ENCODE assay signal across 8 cellular contexts in genomic region chr14:55053500-55053899, GRCh38. TPM values are rescaled to one million over a fixed set of nuclear protein-coding genes. Genes with fewer than 3 reads are reported as not detected.
A peak's percentile ranks its signal among the peaks of the same experiment; 100 is the strongest.
DNase-seq lines count a peak whose midpoint lies in the region; ATAC-seq and TF ChIP-seq lines count a peak whose summit lies in the region.

No MANE protein-coding gene starts in this region.

- H3K79me2 ChIP-seq in OCI-LY1 (ENCODE audit: insufficient read depth, low read length) = peaks cover 64% of the 10 kb centered on the region

- no peak overlapping the region for H3K9ac ChIP-seq in OCI-LY1 (ENCODE audit: low read length)

- H3F3A ChIP-seq in OCI-LY1 (ENCODE audit: insufficient read depth, low read length) = 0 out of 2 replicates have a peak, but pooled peaks cover 2% of the 10 kb centered on the region

- TF ChIP-seq CTCF in Caco-2 (IDR thresholded peaks at IDR 0.05; ENCODE audit: insufficient read depth in 1 of 2, low read depth in 1 of 2, low read length in 1 of 2, severe bottlenecking in 1 of 2, unreplicated experiment in 1 of 2) = no peak
- TF ChIP-seq CTCF in OCI-LY1 (IDR thresholded peaks at IDR 0.05; ENCODE audit: low read length) = no peak
- no peak for TF ChIP-seq CTCF in GM20000 (IDR thresholded peaks at IDR 0.05; ENCODE audit: extremely low read depth, missing control alignments)

- H3K36me3 ChIP-seq in Caco-2 (ENCODE audit: control insufficient read depth, insufficient read depth, low read length) = no peaks in the 10 kb centered on the region
- peaks cover 50% of the 10 kb centered on the region for H3K36me3 ChIP-seq in OCI-LY1 (ENCODE audit: insufficient read depth, low read length)
- H3K36me3 ChIP-seq in neuron (ENCODE audit: insufficient read depth, low read length) = peaks cover 47% of the 10 kb centered on the region

- peak overlapping the region; percentile 89 for H3K27ac Mint-ChIP-seq in Caco-2 (ENCODE audit: unreplicated experiment)
- H3K27ac Mint-ChIP-seq in effector memory CD8-positive, alpha-beta T cell = peak overlapping the region; percentile 98

- H3K4me3 ChIP-seq in Caco-2 (ENCODE audit: low read depth, low read length) (no peak overlapping the region), OCI-LY1 (ENCODE audit: low read depth, low read length, poor library complexity, severe bottlenecking) (peak overlapping the region; percentile 90), neuron (ENCODE audit: low read length) (peak overlapping the region; percentile 87)

- H3K27me3 ChIP-seq in Caco-2 (replicated peaks; ENCODE audit: control insufficient read depth, insufficient read depth, low read length) (no peaks in the 10 kb centered on the region), OCI-LY1 (ENCODE audit: insufficient read depth, low read length) (no peaks in the 10 kb centered on the region), neuron (ENCODE audit: insufficient read depth, low read length) (no peaks in the 10 kb centered on the region)

- H3K9me2 ChIP-seq in OCI-LY1 (ENCODE audit: low read depth, low read length) = no peaks in the 10 kb centered on the region

- no peak for ATAC-seq in effector memory CD8-positive, alpha-beta T cell (replicated peaks)

- no peaks in the 10 kb centered on the region for H3K9me3 Mint-ChIP-seq in Caco-2 (ENCODE audit: unreplicated experiment)
- H3K9me3 Mint-ChIP-seq in effector memory CD8-positive, alpha-beta T cell = no peaks in the 10 kb centered on the region

- H3K27ac ChIP-seq in OCI-LY1 (ENCODE audit: low read depth, low read length, poor library complexity, severe bottlenecking) = no peak overlapping the region

- H3K9me3 ChIP-seq in Caco-2 (no peaks in the 10 kb centered on the region), OCI-LY1 (ENCODE audit: low read length) (no peaks in the 10 kb centered on the region), neuron (ENCODE audit: low read length) (peaks cover 12% of the 10 kb centered on the region)

- H3K4me1 ChIP-seq in Caco-2 (peaks cover 11% of the 10 kb centered on the region; the same call in 1 of the 2 replicates), OCI-LY1 (ENCODE audit: insufficient read depth, low read length, severe bottlenecking) (peaks cover 22% of the 10 kb centered on the region), neuron (ENCODE audit: insufficient read depth, low read length) (peaks cover 16% of the 10 kb centered on the region)

- no peak for DNase-seq in Caco-2
- DNase-seq in effector memory CD8-positive, alpha-beta T cell = no peak
- no peak for DNase-seq in posterior cingulate gyrus
- no peak for DNase-seq in NCI-H526 treated with DMSO at 0.1 percent for 48 hours (lab: John Stamatoyannopoulos, UW)
- DNase-seq in GM20000 (ENCODE audit: low spot score) = no peak
- DNase-seq in SKM-1 treated with dmso at 0.1 percent for 144 hours (lab: John Stamatoyannopoulos, UW; ENCODE audit: unreplicated experiment) = no peak

- CTCF ChIA-PET in Caco-2 (lab: Charles Lee) = no interaction called here

- H3K4me2 ChIP-seq in OCI-LY1 (ENCODE audit: low read length) = peak overlapping the region; percentile 91; the same call in 1 of the 2 replicates

- intact Hi-C loops in Caco-2 (cut with micrococcal nuclease; ENCODE audit: unreplicated experiment) (no loop called here), posterior cingulate gyrus (cut with DNase I) (loop anchor here (10.0 kb wide), 1 partner anchor 531 kb away; the partner anchor contains the start of gene KTN1)

- H2AFZ ChIP-seq in OCI-LY1 (ENCODE audit: low read length) (no peak overlapping the region), neuron (ENCODE audit: low read depth, low read length) (no peak overlapping the region)

- H3K27me3 Mint-ChIP-seq in Caco-2 (ENCODE audit: insufficient read depth, unreplicated experiment) = no peaks in the 10 kb centered on the region
- no peaks in the 10 kb centered on the region for H3K27me3 Mint-ChIP-seq in effector memory CD8-positive, alpha-beta T cell

- H3K36me3 Mint-ChIP-seq in Caco-2 (ENCODE audit: insufficient read depth, unreplicated experiment) = peaks cover 44% of the 10 kb centered on the region
- H3K36me3 Mint-ChIP-seq in effector memory CD8-positive, alpha-beta T cell (ENCODE audit: insufficient read depth) = peaks cover 58% of the 10 kb centered on the region

- POLR2A ChIA-PET in Caco-2 (lab: Charles Lee) = interaction anchor here (3.0 kb wide), 1 partner anchor 24 kb away, joined by 46 read pairs; no protein-coding TSS in a partner anchor

- H4K20me1 ChIP-seq in OCI-LY1 (ENCODE audit: insufficient read depth, low read length) = no peaks in the 10 kb centered on the region

- no TSS peak for BruUV-seq in Caco-2 (replicated peaks; lab: Mats Ljungman, UMichigan)

- H3K4me3 Mint-ChIP-seq in Caco-2 (ENCODE audit: unreplicated experiment) = peak overlapping the region; percentile 88
- H3K4me3 Mint-ChIP-seq in effector memory CD8-positive, alpha-beta T cell = peak overlapping the region; percentile 86 to 94

- H3K4me1 Mint-ChIP-seq in Caco-2 (ENCODE audit: low read depth, unreplicated experiment) = peaks cover 11% of the 10 kb centered on the region
- peaks cover 29 to 48% of the 10 kb centered on the region in 2 donors for H3K4me1 Mint-ChIP-seq in effector memory CD8-positive, alpha-beta T cell (ENCODE audit: low read depth in 2 of 2)

RNA-seq across cellular contexts. Expression of gene MAPK1IP1L, which starts 2.1 kb away (rescaled TPM):
- total RNA-seq in Caco-2 (2022) = 81.8 and 90.8 TPM in 2 replicates

RNA-seq across cellular contexts. Expression of gene SOCS4, which starts 26.5 kb away (rescaled TPM):
- total RNA-seq in Caco-2 (2022) = 21.1 and 24.8 TPM in 2 replicates

RNA-seq across cellular contexts. Expression of gene WDHD1, which starts 26.6 kb away (rescaled TPM):
- 25.5 and 27.5 TPM in 2 replicates for total RNA-seq in Caco-2 (2022)
